In the genomic region with DNA sequence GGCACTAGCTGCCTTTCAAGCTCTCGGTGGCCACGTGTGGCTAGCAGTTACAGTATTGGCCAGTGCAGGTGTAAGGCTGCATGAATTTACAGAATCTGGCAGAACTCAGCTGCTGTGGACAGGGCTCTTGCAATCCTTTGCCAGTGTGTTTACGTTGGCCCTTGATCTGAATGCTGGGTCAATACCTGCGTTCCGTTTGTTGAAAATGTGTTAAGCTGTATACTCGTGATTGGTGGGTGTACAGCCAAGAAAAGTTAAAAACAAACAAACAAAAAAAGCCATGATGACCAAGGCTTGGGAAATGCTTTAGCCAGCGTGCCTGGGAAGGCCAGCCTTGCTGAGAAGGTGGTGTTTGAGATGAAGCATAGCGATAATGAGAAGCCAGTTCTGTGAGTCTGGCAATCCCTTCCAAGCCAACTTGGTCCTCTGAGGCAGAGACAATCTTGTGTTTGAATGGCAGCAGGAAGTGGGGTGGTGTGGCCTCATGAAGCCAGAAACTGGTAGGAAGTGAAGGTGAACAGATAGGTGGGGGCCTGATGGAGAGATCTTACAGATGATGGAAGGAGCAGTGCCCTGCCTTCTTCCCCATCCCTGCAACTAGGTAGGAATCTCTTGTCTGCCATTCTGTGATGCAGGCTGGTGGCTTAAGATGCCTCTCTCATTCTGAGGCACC, we compare ENCODE assay signal across 13 cellular contexts. TPM values are rescaled to one million over a fixed set of nuclear protein-coding genes. Genes with fewer than 3 reads are reported as not detected.
A peak's percentile ranks its signal among the peaks of the same experiment; 100 is the strongest.
DNase-seq lines count a peak whose midpoint lies in the region; ATAC-seq and TF ChIP-seq lines count a peak whose summit lies in the region.
"Had no signal": no experiment of that assay in that cellular context is flagged by ENCODE, and none has a peak within 500 bp of the region (broad histone marks: within the 10 kb centered on the region; RNA-seq: fewer than 3 reads in every experiment).

No MANE protein-coding gene starts in this region.

- POLR2A ChIA-PET in CD4-positive, alpha-beta memory T cell (lab: Charles Lee; ENCODE audit: partially characterized antibody): interaction anchor here (2.8 kb wide), 1 partner anchor 18 kb away, joined by 19 read pairs; the partner anchor contains the start of genes FASTKD3 and MTRR
- POLR2A ChIA-PET in IMR-90 (lab: Charles Lee; ENCODE audit: unreplicated experiment): no interaction called here

- no peak overlapping the region for H2AK5ac ChIP-seq in IMR-90 (ENCODE audit: low read depth, low read length)

- no peak overlapping the region for H2BK120ac ChIP-seq in IMR-90 (ENCODE audit: low read depth, low read length)

- no peak overlapping the region for H3K9ac ChIP-seq in IMR-90 (ENCODE audit: low read depth, low read length)
- no peak overlapping the region for H3K9ac ChIP-seq in endodermal cell (ENCODE audit: extremely low read depth, low read length, poor library complexity, severe bottlenecking)

- CTCF ChIA-PET in CD4-positive, alpha-beta memory T cell (lab: Charles Lee; ENCODE audit: partially characterized antibody): interaction anchor here (1.2 to 3.0 kb wide), 4 partner anchors 8 to 35 kb away, joined by 4 to 15 read pairs (median 12); no protein-coding TSS in a partner anchor
- CTCF ChIA-PET in IMR-90 (lab: Yijun Ruan, JAX): no interaction called here

- TF ChIP-seq RAD21 in IMR-90 (IDR thresholded peaks at IDR 0.05; ENCODE audit: low read length): no peak

- 64% methylated on average over 2 of the region's 8 CpGs; no CpG with 5 or more reads in 1 of the 2 experiments for WGBS in IMR-90 (ENCODE audit: extremely low coverage in 2 of 2, insufficient read length in 1 of 2), 2 experiments
- WGBS in endodermal cell (ENCODE audit: insufficient coverage in 1 of 2, insufficient read length in 1 of 2), 2 experiments: 89 to 93% methylated on average over 6 to 8 of the region's 8 CpGs

- no peak overlapping the region for H3K4ac ChIP-seq in IMR-90 (ENCODE audit: low read depth, low read length)

- H2AFZ ChIP-seq in IMR-90 (replicated peaks; ENCODE audit: low read length, poor library complexity): peak overlapping the region; percentile 23

- H2AK9ac ChIP-seq in IMR-90 (replicated peaks; ENCODE audit: low read depth, low read length, poor library complexity): peak overlapping the region; percentile 37

- peaks cover 15% of the 10 kb centered on the region for H3K27me3 ChIP-seq in CD4-positive, alpha-beta memory T cell (ENCODE audit: insufficient read depth, low read length)
- peaks cover 27% of the 10 kb centered on the region for H3K27me3 ChIP-seq in IMR-90 (ENCODE audit: control insufficient read depth, insufficient read depth, low read length)
- H3K27me3 ChIP-seq in endodermal cell (ENCODE audit: control insufficient read depth, insufficient read depth, low read length, poor library complexity, severe bottlenecking): peaks cover 42% of the 10 kb centered on the region

- no peaks in the 10 kb centered on the region for H3K79me1 ChIP-seq in IMR-90 (ENCODE audit: low read depth in 1 of 2, low read length in 2 of 2)

- no peak for DNase-seq in CD4-positive, alpha-beta memory T cell
- no peak for DNase-seq in IMR-90
- DNase-seq in endodermal cell: no peak
- DNase-seq in neural crest cell (ENCODE audit: low read depth, low spot score): no peak
- DNase-seq in NK-92 treated with Interleukin-12 subunit alpha and Interleukin-12 subunit beta, amount 100 ng/mL, for 24 hours (lab: John Stamatoyannopoulos, UW): no peak
- DNase-seq: activated CD4-positive, CD25-positive, alpha-beta regulatory T cell treated with anti-CD3 and anti-CD28 coated beads, Interleukin-2, amount 50 U/mL, for 72 hours; foreskin keratinocyte; GOT3 had no signal

- no peaks in the 10 kb centered on the region for H3K9me1 ChIP-seq in IMR-90 (ENCODE audit: insufficient read depth, low read length)

- no peak overlapping the region for H3K18ac ChIP-seq in IMR-90 (ENCODE audit: low read depth, low read length)

- TF ChIP-seq CTCF in IMR-90 (conservative IDR thresholded peaks at IDR 0.05; ENCODE audit: low read depth, low read length): no peak
- no peak for TF ChIP-seq CTCF in endodermal cell (conservative IDR thresholded peaks at IDR 0.05)
- no peak for TF ChIP-seq CTCF in neural crest cell (conservative IDR thresholded peaks at IDR 0.05)

- no peak overlapping the region for H4K91ac ChIP-seq in IMR-90 (ENCODE audit: insufficient read depth, low read depth, low read length)

- H3K27me3 Mint-ChIP-seq in CD4-positive, alpha-beta memory T cell: peaks cover 12 to 15% of the 10 kb centered on the region in 2 donors
- H3K27me3 Mint-ChIP-seq in endodermal cell (ENCODE audit: insufficient read depth) (peaks cover 41% of the 10 kb centered on the region), neural crest cell (ENCODE audit: low read depth) (peaks cover 15% of the 10 kb centered on the region)

- H3K23ac ChIP-seq in IMR-90 (ENCODE audit: low read depth, low read length): no peak overlapping the region

- peak overlapping the region in 5 of 7 donors; percentile 5 to 31 (median 14) for H3K27ac Mint-ChIP-seq in CD4-positive, alpha-beta memory T cell
- H3K27ac Mint-ChIP-seq in endodermal cell (no peak overlapping the region), neural crest cell (ENCODE audit: unreplicated experiment) (no peak overlapping the region)
- H3K27ac Mint-ChIP-seq: dendritic cell treated with granulocyte-macrophage colony-stimulating factor and Interleukin-4, amounts not matched to agents 40 ng/mL and 50 ng/mL, for 4 days had no signal

- no TSS peak for BruUV-seq in IMR-90 (replicated peaks; lab: Mats Ljungman, UMichigan)

- H3K4me2 ChIP-seq in IMR-90 (ENCODE audit: low read depth, low read length): no peak overlapping the region

- TF ChIP-seq POLR2A in IMR-90 (IDR thresholded peaks at IDR 0.05; ENCODE audit: low read depth, low read length): no peak

- peaks cover 26% of the 10 kb centered on the region for H3K4me1 ChIP-seq in CD4-positive, alpha-beta memory T cell (ENCODE audit: insufficient read depth, low read length)
- H3K4me1 ChIP-seq in IMR-90 (ENCODE audit: control insufficient read depth, insufficient read depth, low read length) (no peaks in the 10 kb centered on the region), endodermal cell (ENCODE audit: control insufficient read depth, insufficient read depth, low read length) (no peaks in the 10 kb centered on the region)
- H3K4me1 ChIP-seq: foreskin keratinocyte had no signal

- H3K9me3 ChIP-seq in CD4-positive, alpha-beta memory T cell (ENCODE audit: control insufficient read depth in 1 of 2, low read length in 2 of 2): no peaks in the 10 kb centered on the region
- peaks cover 2% of the 10 kb centered on the region; the same call in 1 of the 2 replicates for H3K9me3 ChIP-seq in IMR-90 (ENCODE audit: control insufficient read depth, insufficient read depth, low read length)
- peaks cover 13% of the 10 kb centered on the region for H3K9me3 ChIP-seq in endodermal cell (ENCODE audit: control insufficient read depth, low read length)

- no peaks in the 10 kb centered on the region for H3K36me3 ChIP-seq in CD4-positive, alpha-beta memory T cell (ENCODE audit: insufficient read depth, low read length)
- H3K36me3 ChIP-seq in IMR-90 (ENCODE audit: control insufficient read depth, insufficient read depth, low read length): no peaks in the 10 kb centered on the region
- H3K36me3 ChIP-seq in endodermal cell (ENCODE audit: control insufficient read depth, insufficient read depth, low read length): no peaks in the 10 kb centered on the region

- H3K56ac ChIP-seq in IMR-90 (ENCODE audit: extremely low read depth, insufficient read depth, low read length): no peak overlapping the region

- H3K36me3 Mint-ChIP-seq in CD4-positive, alpha-beta memory T cell: no peaks in the 10 kb centered on the region
- H3K36me3 Mint-ChIP-seq in endodermal cell (ENCODE audit: low read depth) (peaks cover 1% of the 10 kb centered on the region), neural crest cell (ENCODE audit: low read depth) (peaks cover 2% of the 10 kb centered on the region)

- H3K4me3 Mint-ChIP-seq in CD4-positive, alpha-beta memory T cell: peak overlapping the region; percentile 39 to 89 (median 74)
- H3K4me3 Mint-ChIP-seq in endodermal cell (peak overlapping the region; percentile 73), neural crest cell (peak overlapping the region; percentile 90)

- H3K9me3 Mint-ChIP-seq in CD4-positive, alpha-beta memory T cell: no peaks in the 10 kb centered on the region
- H3K9me3 Mint-ChIP-seq in endodermal cell (peaks cover 14% of the 10 kb centered on the region), neural crest cell (no peaks in the 10 kb centered on the region)
- H3K9me3 Mint-ChIP-seq: dendritic cell treated with granulocyte-macrophage colony-stimulating factor and Interleukin-4, amounts not matched to agents 40 ng/mL and 50 ng/mL, for 4 days had no signal

- in situ Hi-C loops in IMR-90 (cut with MboI; ENCODE audit: low sequenced_read_pairs): no loop called here

- intact Hi-C loops in CD4-positive, alpha-beta memory T cell (cut with micrococcal nuclease): no loop called here
- intact Hi-C loops in IMR-90 (cut with micrococcal nuclease): no loop called here

- dilution Hi-C loops in IMR-90 (cut with HindIII; ENCODE audit: low sequenced_read_pairs, unreplicated experiment): no loop called here

- ATAC-seq in IMR-90 (ENCODE audit: low read depth) (no peak), HG03039 (IDR thresholded peaks at IDR 0.05; ENCODE audit: unreplicated experiment) (no peak), HG02798 (IDR thresholded peaks at IDR 0.05; ENCODE audit: poor library complexity, unreplicated experiment) (no peak), GM19023 (IDR thresholded peaks at IDR 0.05; ENCODE audit: unreplicated experiment) (no peak)

- H3K14ac ChIP-seq in IMR-90 (replicated peaks; ENCODE audit: low read depth, low read length): no peak overlapping the region

- H4K8ac ChIP-seq in IMR-90 (ENCODE audit: low read depth in 2 of 2, low read length in 2 of 2): no peak overlapping the region

- no peak overlapping the region for H4K5ac ChIP-seq in IMR-90 (ENCODE audit: low read depth, low read length)

- H3K4me1 Mint-ChIP-seq in CD4-positive, alpha-beta memory T cell: peaks cover 15 to 32% (median 23%) of the 10 kb centered on the region in 4 donors
- H3K4me1 Mint-ChIP-seq in endodermal cell: peaks cover 3% of the 10 kb centered on the region
- peaks cover 8% of the 10 kb centered on the region for H3K4me1 Mint-ChIP-seq in neural crest cell

- no peaks in the 10 kb centered on the region for H4K20me1 ChIP-seq in IMR-90 (ENCODE audit: insufficient read depth, low read length)

- H2BK5ac ChIP-seq in IMR-90 (ENCODE audit: low read depth, low read length, poor library complexity, severe bottlenecking): no peak overlapping the region

- no peak overlapping the region for H3K4me3 ChIP-seq in CD4-positive, alpha-beta memory T cell (ENCODE audit: low read length in 2 of 2)
- H3K4me3 ChIP-seq in IMR-90 (ENCODE audit: insufficient read depth, low read depth, low read length): no peak overlapping the region
- peak overlapping the region; percentile 64 for H3K4me3 ChIP-seq in endodermal cell (ENCODE audit: low read length)

- no peak overlapping the region for H2BK20ac ChIP-seq in IMR-90 (ENCODE audit: low read depth, low read length)

- no peak overlapping the region for H3K27ac ChIP-seq in CD4-positive, alpha-beta memory T cell (ENCODE audit: low read depth, low read length)
- H3K27ac ChIP-seq in IMR-90 (ENCODE audit: insufficient read depth, low read length) (no peak overlapping the region), endodermal cell (ENCODE audit: low read depth, low read length) (no peak overlapping the region)
- H3K27ac ChIP-seq: foreskin keratinocyte had no signal

- no peak overlapping the region for H2BK15ac ChIP-seq in IMR-90 (ENCODE audit: low read depth, low read length)

RNA-seq across cellular contexts. Expression of gene CFAP90, which starts 0.8 kb away (rescaled TPM):
- total RNA-seq in CD4-positive, alpha-beta memory T cell: not detected
- polyA plus RNA-seq in CD4-positive, alpha-beta memory T cell: not detected
- total RNA-seq in IMR-90 (2012; rRNA removed) (not detected in 2 replicates), endodermal cell (under 1 TPM; 0.80 to 0.88 TPM), neural crest cell (0.68 and 0.84 TPM in 2 replicates)
- 0.09 and 0.14 TPM in 2 replicates for polyA plus RNA-seq in IMR-90 (2012; rRNA removed)
- 0.11 TPM in 1 of 2 replicates, not detected in the other for polyA plus RNA-seq in IMR-90 (2012; cell fraction: cytosol; rRNA removed)
- polyA plus RNA-seq in IMR-90 (2012; cell fraction: nucleus; rRNA removed; ENCODE audit: low replicate concordance): 0.02 TPM in 1 of 2 replicates, not detected in the other
- polyA plus RNA-seq in endodermal cell (2013, experiment 1 of 2): 1.9 TPM
- polyA plus RNA-seq in endodermal cell (2013, experiment 2 of 2): 1.3 TPM
- total RNA-seq: foreskin keratinocyte, pulmonary artery endothelial cell had no signal

RNA-seq across cellular contexts. Expression of gene FASTKD3, which starts 17.1 kb away (rescaled TPM):
- 10 to 100 TPM; 11.3 to 14.0 TPM for total RNA-seq in CD4-positive, alpha-beta memory T cell
- polyA plus RNA-seq in CD4-positive, alpha-beta memory T cell: 10 to 100 TPM; 11.1 to 17.6 TPM
- total RNA-seq in IMR-90 (2012; rRNA removed) (12.7 and 19.7 TPM in 2 replicates), endodermal cell (1 to 10 TPM; 6.6 to 8.5 TPM), neural crest cell (12.2 and 12.9 TPM in 2 replicates)
- 6.2 and 8.4 TPM in 2 replicates for polyA plus RNA-seq in IMR-90 (2012; rRNA removed)
- polyA plus RNA-seq in IMR-90 (2012; cell fraction: cytosol; rRNA removed): 1.5 and 1.6 TPM in 2 replicates
- 1.6 and 16.9 TPM in 2 replicates for polyA plus RNA-seq in IMR-90 (2012; cell fraction: nucleus; rRNA removed; ENCODE audit: low replicate concordance)
- 13.6 TPM for polyA plus RNA-seq in endodermal cell (2013, experiment 1 of 2)
- 14.4 TPM for polyA plus RNA-seq in endodermal cell (2013, experiment 2 of 2)

RNA-seq across cellular contexts. Expression of gene MTRR, which starts 17.2 kb away (rescaled TPM):
- total RNA-seq in CD4-positive, alpha-beta memory T cell: 100 to 1,000 TPM in 1 of 2 experiments, 10 to 100 TPM in 1; 97.1 to 107 TPM
- 100 to 1,000 TPM in 1 of 2 donors, 10 to 100 TPM in 1; 50.9 to 117 TPM for polyA plus RNA-seq in CD4-positive, alpha-beta memory T cell
- total RNA-seq in IMR-90 (2012; rRNA removed) (30.6 and 33.2 TPM in 2 replicates), endodermal cell (10 to 100 TPM; 40.6 to 47.0 TPM), neural crest cell (43.3 and 50.8 TPM in 2 replicates)
- polyA plus RNA-seq in IMR-90 (2012; rRNA removed): 31.4 and 33.5 TPM in 2 replicates
- polyA plus RNA-seq in IMR-90 (2012; cell fraction: cytosol; rRNA removed): 6.8 and 11.1 TPM in 2 replicates
- 10.7 and 61.9 TPM in 2 replicates for polyA plus RNA-seq in IMR-90 (2012; cell fraction: nucleus; rRNA removed; ENCODE audit: low replicate concordance)
- 29.7 TPM for polyA plus RNA-seq in endodermal cell (2013, experiment 1 of 2)
- 23.1 TPM for polyA plus RNA-seq in endodermal cell (2013, experiment 2 of 2)

Comparison
In these comparisons a context has a peak if more than half of its experiments do, and no peak if none do; other contexts are left out.
1. H3K27ac Mint-ChIP-seq: peak in CD4-positive, alpha-beta memory T cell (5 of 7); none in endodermal cell (single experiment) and neural crest cell (single experiment).
2. Peak in every context shown above with its lines, with median percentiles within 50 percentile points of each other: H3K4me3 Mint-ChIP-seq.